20 cellular contexts compared by ENCODE assay signal in genomic region chr12:5440973-5441372, GRCh38. TPM values are rescaled to one million over a fixed set of nuclear protein-coding genes. Genes with fewer than 3 reads are reported as not detected.
"Had no signal": no experiment of that assay in that cellular context is flagged by ENCODE, and none has a peak within 500 bp of the region (broad histone marks: within the 10 kb centered on the region; RNA-seq: fewer than 3 reads in every experiment).

No MANE protein-coding gene starts in this region.

- H3K9me3 Mint-ChIP-seq: activated naive CD8-positive, alpha-beta T cell treated with anti-CD3 and anti-CD28 coated beads, Interleukin-2, amount 10 ng/mL, durations not matched to agents 7 days and 5 days; activated T-helper 1 cell treated with anti-CD3 and anti-CD28 coated beads, Interleukin-12 subunit alpha, Interleukin-12 subunit beta, Interleukin-2, Interleukin-4 antibody, amounts not matched to agents 30 ng/mL and 10 ng/mL and 1 ng/mL, durations not matched to agents 14 hours and 24 hours and 36 hours; central memory CD8-positive, alpha-beta T cell had no signal

- H3K27ac Mint-ChIP-seq: activated naive CD8-positive, alpha-beta T cell treated with anti-CD3 and anti-CD28 coated beads, Interleukin-2, amount 10 ng/mL, durations not matched to agents 7 days and 5 days; activated T-helper 1 cell treated with anti-CD3 and anti-CD28 coated beads, Interleukin-12 subunit alpha, Interleukin-12 subunit beta, Interleukin-2, Interleukin-4 antibody, amounts not matched to agents 30 ng/mL and 10 ng/mL and 1 ng/mL, durations not matched to agents 14 hours and 24 hours and 36 hours; nephron; progenitor cell of endocrine pancreas had no signal

- H3K4me3 Mint-ChIP-seq: activated naive CD8-positive, alpha-beta T cell treated with anti-CD3 and anti-CD28 coated beads, Interleukin-2, amount 10 ng/mL, durations not matched to agents 7 days and 5 days; activated T-helper 1 cell treated with anti-CD3 and anti-CD28 coated beads, Interleukin-12 subunit alpha, Interleukin-12 subunit beta, Interleukin-2, Interleukin-4 antibody, amounts not matched to agents 30 ng/mL and 10 ng/mL and 1 ng/mL, durations not matched to agents 14 hours and 24 hours and 36 hours; central memory CD8-positive, alpha-beta T cell; nephron had no signal

- H3K4me1 Mint-ChIP-seq: activated naive CD8-positive, alpha-beta T cell treated with anti-CD3 and anti-CD28 coated beads, Interleukin-2, amount 10 ng/mL, durations not matched to agents 7 days and 5 days; central memory CD8-positive, alpha-beta T cell had no signal

- H3K36me3 Mint-ChIP-seq: activated naive CD8-positive, alpha-beta T cell treated with anti-CD3 and anti-CD28 coated beads, Interleukin-2, amount 10 ng/mL, durations not matched to agents 7 days and 5 days had no signal

- H3K36me3 ChIP-seq: brain microvascular endothelial cell, transverse colon, vagina had no signal

- H3K9me3 ChIP-seq: transverse colon, vagina had no signal

- H3K27me3 ChIP-seq: vagina had no signal

- ATAC-seq: esophagus mucosa; right cardiac atrium; stimulated activated naive CD8-positive, alpha-beta T cell treated with anti-CD3 and anti-CD28 coated beads, Interleukin-15, Interleukin-2, amounts not matched to agents 100 U/mL and 50 U/mL, for 24 hours had no signal

- H3K27ac ChIP-seq: brain microvascular endothelial cell, skin epidermis, transverse colon, vagina had no signal

- DNase-seq: activated CD4-positive, alpha-beta T cell treated with anti-CD3 and anti-CD28 coated beads, Interleukin-2, amount 50 U/mL, for 1 hour; activated CD8-positive, alpha-beta memory T cell treated with anti-CD3 and anti-CD28 coated beads for 24 hours; activated naive CD8-positive, alpha-beta T cell treated with anti-CD3 and anti-CD28 coated beads, Interleukin-2, amount 10 ng/mL, durations not matched to agents 7 days and 5 days; hypothalamus; left ventricle myocardium superior; occipital lobe; right cardiac atrium; stimulated activated CD4-positive, alpha-beta T cell treated with anti-CD3 and anti-CD28 coated beads, Interleukin-4, amount 100 ng/mL, for 24 hours; stimulated activated naive CD8-positive, alpha-beta T cell treated with anti-CD3 and anti-CD28 coated beads, Interleukin-15, Interleukin-2, amounts not matched to agents 100 U/mL and 50 U/mL, for 24 hours; transverse colon had no signal

- H3K4me3 ChIP-seq: coronary artery, skin epidermis, transverse colon, vagina had no signal

RNA-seq across cellular contexts. Expression of gene NTF3, which starts 9.1 kb away (rescaled TPM):
- total RNA-seq: activated naive CD8-positive, alpha-beta T cell treated with anti-CD3 and anti-CD28 coated beads, Interleukin-2, amount 10 ng/mL, durations not matched to agents 7 days and 5 days; activated T-helper 1 cell treated with anti-CD3 and anti-CD28 coated beads, Interleukin-12 subunit alpha, Interleukin-12 subunit beta, Interleukin-2, Interleukin-4 antibody, amounts not matched to agents 30 ng/mL and 10 ng/mL and 1 ng/mL, durations not matched to agents 14 hours and 24 hours and 36 hours; kidney epithelial cell had no signal
